ENCODE assay signal across 34 cellular contexts in the genomic region with DNA sequence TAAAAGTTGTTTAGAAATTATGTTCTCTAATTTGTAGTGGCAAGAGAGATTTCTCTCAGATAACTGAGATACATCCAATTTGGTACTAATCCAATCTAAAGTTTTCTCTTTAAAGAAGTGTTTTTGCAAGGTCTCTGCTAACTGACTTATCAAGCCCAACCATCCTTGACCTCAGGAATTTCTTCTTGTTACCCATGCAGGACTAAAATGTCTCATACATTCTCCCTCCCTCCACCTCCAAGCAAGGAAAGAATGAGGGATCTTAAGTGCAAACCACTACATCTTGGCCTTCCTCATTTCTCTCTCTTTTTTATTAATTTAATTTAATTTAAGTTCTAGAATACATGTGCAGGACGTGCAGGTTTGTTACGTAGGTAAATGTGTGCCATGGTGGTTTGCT. TPM values are rescaled to one million over a fixed set of nuclear protein-coding genes. Genes with fewer than 3 reads are reported as not detected.
"Had no signal": no experiment of that assay in that cellular context is flagged by ENCODE, and none has a peak within 500 bp of the region (broad histone marks: within the 10 kb centered on the region; RNA-seq: fewer than 3 reads in every experiment).

No MANE protein-coding gene starts in this region.

- H3K27ac Mint-ChIP-seq: mesothelial cell of epicardium; naive B cell; natural killer cell; nephron progenitor cell; neural progenitor cell; stimulated activated effector memory CD8-positive, alpha-beta T cell treated with anti-CD3 and anti-CD28 coated beads, Interleukin-12 subunit alpha, Interleukin-12 subunit beta, amount 100 ng/mL, for 72 hours; stimulated activated naive CD8-positive, alpha-beta T cell treated with anti-CD3 and anti-CD28 coated beads, Interleukin-15, Interleukin-2, amounts not matched to agents 100 ng/mL and 50 ng/mL, for 24 hours had no signal

- H3K4me3 ChIP-seq: hepatocyte, left ventricle myocardium inferior, lung, neural progenitor cell, spleen, suprapubic skin, thoracic aorta, tibial artery, upper lobe of right lung had no signal

- H3K9ac ChIP-seq: neural progenitor cell, parathyroid adenoma had no signal

- H2AFZ ChIP-seq: hepatocyte, neural progenitor cell, parathyroid adenoma had no signal

- H3K36me3 Mint-ChIP-seq: mesothelial cell of epicardium; natural killer cell; neural progenitor cell; stimulated activated effector memory CD8-positive, alpha-beta T cell treated with anti-CD3 and anti-CD28 coated beads, Interleukin-12 subunit alpha, Interleukin-12 subunit beta, amount 100 ng/mL, for 72 hours had no signal

- H3K4me1 ChIP-seq: neural progenitor cell, parathyroid adenoma, spleen, upper lobe of right lung had no signal

- H3K4me2 ChIP-seq: hepatocyte, neural progenitor cell had no signal

- H3K4me1 Mint-ChIP-seq: naive B cell; natural killer cell; stimulated activated effector memory CD8-positive, alpha-beta T cell treated with anti-CD3 and anti-CD28 coated beads, Interleukin-12 subunit alpha, Interleukin-12 subunit beta, amount 100 ng/mL, for 72 hours had no signal

- DNase-seq: islet precursor cell; left colon; left ventricle myocardium inferior; mesendoderm; naive B cell; natural killer cell; nephron progenitor cell; occipital lobe; retina; right cardiac atrium; small intestine; spleen; stimulated activated CD4-positive, alpha-beta T cell treated with anti-CD3 and anti-CD28 coated beads, Interleukin-4, amount 100 ng/mL, for 24 hours; stimulated activated naive CD4-positive, alpha-beta T cell; tibial artery; trophoblast cell; upper lobe of right lung had no signal

- ATAC-seq: left colon; natural killer cell; right cardiac atrium; sciatic nerve; stimulated activated effector memory CD8-positive, alpha-beta T cell treated with anti-CD3 and anti-CD28 coated beads, Interleukin-12 subunit alpha, Interleukin-12 subunit beta, amount 100 ng/mL, for 72 hours; upper lobe of right lung had no signal

- FAIRE-seq: small intestine, urothelium cell line had no signal

- H3K79me2 ChIP-seq: hepatocyte, parathyroid adenoma had no signal

- H3K9me3 ChIP-seq: left ventricle myocardium inferior, neutrophil, spleen, suprapubic skin, thoracic aorta, tibial artery, upper lobe of right lung had no signal

- H3K36me3 ChIP-seq: neural progenitor cell, neutrophil, spleen, suprapubic skin, thoracic aorta, tibial artery, upper lobe of right lung had no signal

- H3K27ac ChIP-seq: hepatocyte, left ventricle myocardium inferior, neural progenitor cell, neutrophil, parathyroid adenoma, spleen, suprapubic skin, thoracic aorta, tibial artery, upper lobe of right lung had no signal

- H3K27me3 ChIP-seq: hepatocyte, neural progenitor cell, spleen, suprapubic skin, tibial artery, upper lobe of right lung had no signal

- H3K9me3 Mint-ChIP-seq: mesothelial cell of epicardium; natural killer cell; nephron progenitor cell; neural progenitor cell; stimulated activated effector memory CD8-positive, alpha-beta T cell treated with anti-CD3 and anti-CD28 coated beads, Interleukin-12 subunit alpha, Interleukin-12 subunit beta, amount 100 ng/mL, for 72 hours; stimulated activated naive CD8-positive, alpha-beta T cell treated with anti-CD3 and anti-CD28 coated beads, Interleukin-15, Interleukin-2, amounts not matched to agents 100 ng/mL and 50 ng/mL, for 24 hours had no signal

- H3K4me3 Mint-ChIP-seq: mesothelial cell of epicardium; naive B cell; natural killer cell; nephron progenitor cell; neural progenitor cell; stimulated activated effector memory CD8-positive, alpha-beta T cell treated with anti-CD3 and anti-CD28 coated beads, Interleukin-12 subunit alpha, Interleukin-12 subunit beta, amount 100 ng/mL, for 72 hours; stimulated activated naive CD8-positive, alpha-beta T cell treated with anti-CD3 and anti-CD28 coated beads, Interleukin-15, Interleukin-2, amounts not matched to agents 100 ng/mL and 50 ng/mL, for 24 hours had no signal

RNA-seq across cellular contexts. Expression of gene NRAP, which starts 12.8 kb away (rescaled TPM):
- total RNA-seq: hepatocyte, kidney epithelial cell, lung, mesothelial cell of epicardium, mononuclear cell, natural killer cell, osteocyte, pulmonary artery endothelial cell, sciatic nerve, subcutaneous adipose tissue, thoracic aorta had no signal
